ENCODE assay signal across 8 cellular contexts in genomic region chr1:153805929-153806750, GRCh38. TPM values are rescaled to one million over a fixed set of nuclear protein-coding genes. Genes with fewer than 3 reads are reported as not detected.
DNase-seq lines count a peak whose midpoint lies in the region; ATAC-seq, FAIRE-seq and TF ChIP-seq lines count a peak whose summit lies in the region.

No MANE protein-coding gene starts in this region.

- no peak for TF ChIP-seq EP300 in K562 (IDR thresholded peaks at IDR 0.05; ENCODE audit: low read length)
- no peak for TF ChIP-seq EP300 in sigmoid colon (IDR thresholded peaks at IDR 0.05)

- intact Hi-C loops in K562 (cut with micrococcal nuclease) (no loop called here), sigmoid colon (cut with DNase I) (no loop called here)

- BruUV-seq in K562 (replicated peaks; lab: Mats Ljungman, UMichigan), result no TSS peak

- no peaks in the 10 kb centered on the region for H3K79me2 ChIP-seq in K562 (ENCODE audit: control insufficient read depth, insufficient read depth, low read length)

- H3K4me3 ChIP-seq in K562, result no peak overlapping the region
- no peak overlapping the region for H3K4me3 ChIP-seq in sigmoid colon

- H2AFZ ChIP-seq in K562 (ENCODE audit: low read depth, low read length), result no peak overlapping the region

- H3K36me3 ChIP-seq in K562 (ENCODE audit: control insufficient read depth, insufficient read depth, low read length) (peaks cover 41% of the 10 kb centered on the region; the same call in 2 of the 3 replicates), sigmoid colon (peaks cover 11 to 47% (median 30%) of the 10 kb centered on the region in 4 donors)

- 81% methylated on average over 7 of the region's 9 CpGs for WGBS in K562 (ENCODE audit: insufficient coverage, low coverage, missing lambda C conversion rate)
- WGBS in sigmoid colon, 2 donors, result 85 to 88% methylated on average over 9 of the region's 9 CpGs

- no peak; the same call in 2 of the 3 replicates for ATAC-seq in K562

- H3K27ac ChIP-seq in K562 (ENCODE audit: extremely low read depth, low read depth, low read length), result peak overlapping the region; percentile 40; the same call in 2 of the 3 replicates
- H3K27ac ChIP-seq in sigmoid colon, result peak overlapping the region; percentile 22 to 40 (median 36)

- H3K4me1 ChIP-seq in K562 (replicated peaks in 1 of 2; ENCODE audit: control insufficient read depth in 2 of 2, insufficient read depth in 2 of 2, low read length in 2 of 2), result peaks cover 0 to 20% of the 10 kb centered on the region in 2 experiments; a peak in 3 of 5 replicates
- H3K4me1 ChIP-seq in sigmoid colon, result peaks cover 0 to 4% (median 0%) of the 10 kb centered on the region in 4 donors

- TF ChIP-seq CTCF in K562 (IDR thresholded peaks at IDR 0.05 in 2 of 3, conservative IDR thresholded peaks at IDR 0.05 in 1 of 3; ENCODE audit: insufficient read depth in 2 of 3, low read depth in 1 of 3, low read length in 3 of 3) (no peak), sigmoid colon (IDR thresholded peaks at IDR 0.05) (no peak), GM20000 (IDR thresholded peaks at IDR 0.05; ENCODE audit: extremely low read depth, missing control alignments) (no peak)

- POLR2A ChIA-PET in K562 (lab: Yijun Ruan, JAX), result interaction anchor here (0.7 to 4.8 kb wide), 6 partner anchors 10 to 243 kb away, joined by 3 to 23 read pairs (median 6); partner anchors contain the start of genes CREB3L4, RAB13 and RPS27

- TF ChIP-seq POLR2A in GM12892 (IDR thresholded peaks at IDR 0.05; ENCODE audit: low read depth, low read length) (no peak), K562 (conservative IDR thresholded peaks at IDR 0.05) (no peak), sigmoid colon (IDR thresholded peaks at IDR 0.05) (no peak)

- no peaks in the 10 kb centered on the region for H4K20me1 ChIP-seq in K562 (replicated peaks; ENCODE audit: control insufficient read depth, insufficient read depth, low read length)

- no peak for TF ChIP-seq RAD21 in K562 (CRISPR knock-in tag; conservative IDR thresholded peaks at IDR 0.05 in 1 of 2, IDR thresholded peaks at IDR 0.05 in 1 of 2)

- FAIRE-seq in GM12892 (lab: Jason Lieb, UNC), result peak; percentile 9
- FAIRE-seq in K562 (lab: Jason Lieb, UNC), result no peak

- CTCF ChIA-PET in K562 (lab: Yijun Ruan, JAX; ENCODE audit: low intra/inter-chr PET ratio), result no interaction called here

- no peaks in the 10 kb centered on the region for H3K9me1 ChIP-seq in K562 (ENCODE audit: control insufficient read depth, insufficient read depth, low read length)

- in situ Hi-C loops in K562 (cut with MboI), result no loop called here

- H3K27me3 ChIP-seq in K562 (ENCODE audit: control insufficient read depth in 2 of 2, insufficient read depth in 2 of 2, low read length in 2 of 2), result no peaks in the 10 kb centered on the region
- no peaks in the 10 kb centered on the region for H3K27me3 ChIP-seq in sigmoid colon

- DNase-seq in GM12892 (ENCODE audit: insufficient read length), result no peak
- DNase-seq in MV-4-11 (lab: John Stamatoyannopoulos, UW), result peak; percentile 57
- no peak for DNase-seq in K562 (ENCODE audit: extremely low read depth in 1 of 4, low spot score in 3 of 4)
- DNase-seq in sigmoid colon, result no peak
- no peak for DNase-seq in NCI-H2196 (lab: John Stamatoyannopoulos, UW; ENCODE audit: unreplicated experiment)
- no peak for DNase-seq in DMS53 (lab: John Stamatoyannopoulos, UW)
- DNase-seq in cerebellum (ENCODE audit: low spot score), result no peak
- no peak for DNase-seq in GM20000 (ENCODE audit: low spot score)

- H3K4me2 ChIP-seq in K562 (ENCODE audit: insufficient read depth, low read length), result no peak overlapping the region

- peak overlapping the region; percentile 1 to 77; a peak in 1 of 4 replicates for H3K9ac ChIP-seq in K562 (ENCODE audit: insufficient read depth in 1 of 2, low read depth in 2 of 2, low read length in 2 of 2)

- no peaks in the 10 kb centered on the region for H3K9me3 ChIP-seq in K562 (replicated peaks; ENCODE audit: control insufficient read depth, insufficient read depth, low read depth, low read length)
- no peaks in the 10 kb centered on the region for H3K9me3 ChIP-seq in sigmoid colon

TF ChIP-seq in K562, 482 proteins besides CTCF, POLR2A, EP300 and RAD21:
- TF ChIP-seq ATF3 (IDR thresholded peaks at IDR 0.05) (peak; percentile 55), ATF3 (CRISPR knock-in tag; conservative IDR thresholded peaks at IDR 0.05) (no peak), ZNF436 (CRISPR knock-in tag; IDR thresholded peaks at IDR 0.05) (no peak), CEBPG (CRISPR knock-in tag; IDR thresholded peaks at IDR 0.05) (peak; percentile 48; the same call in 1 of the 2 replicates), CEBPG (tag; conservative IDR thresholded peaks at IDR 0.05 in 1 of 2, IDR thresholded peaks at IDR 0.05 in 1 of 2) (peak in 1 of 2 experiments; percentile 75; a peak in 2 of 4 replicates), ZBTB7A (IDR thresholded peaks at IDR 0.05; ENCODE audit: borderline replicate concordance, control insufficient read depth, low read depth, low read length) (0 out of 2 replicates have a peak, but pooled peaks have one; percentile 3), ZNF589 (CRISPR knock-in tag; IDR thresholded peaks at IDR 0.05; ENCODE audit: low read depth) (peak; percentile 42; the same call in 1 of the 2 replicates), GATAD2A (IDR thresholded peaks at IDR 0.05) (no peak), ATF4 (CRISPR knock-in tag; IDR thresholded peaks at IDR 0.05) (peak; percentile 53; the same call in 1 of the 2 replicates), LARP7 (IDR thresholded peaks at IDR 0.05) (no peak)

RNA-seq across cellular contexts. Expression of gene SLC27A3, which starts 30.9 kb away (rescaled TPM):
- 7.4 TPM for polyA plus RNA-seq in GM12892 (2012; ENCODE audit: missing spikeins)
- 12.5 and 30.3 TPM in 2 replicates for total RNA-seq in K562 (2011; cell fraction: chromatin; rRNA removed; ENCODE audit: low replicate concordance)
- total RNA-seq in K562 (2011; cell fraction: nucleolus; rRNA removed), result 16.4 and 17.8 TPM in 2 replicates
- total RNA-seq in K562 (2011; cell fraction: nucleoplasm; rRNA removed), result 10.8 and 15.5 TPM in 2 replicates
- total RNA-seq in K562 (2014; rRNA removed), result 1.2 and 4.0 TPM in 2 replicates
- total RNA-seq in K562 (2014; rRNA removed; fragmentation: Illumina TruSeq; extraction: Trizol), result 1.6 and 2.6 TPM in 2 replicates
- 2.1 and 3.0 TPM in 2 replicates for total RNA-seq in K562 (2015; rRNA removed; fragmentation: Illumina TruSeq; extraction: Trizol)
- total RNA-seq in K562 (2021), result 2.8 and 3.6 TPM in 2 replicates
- 4.1 and 4.3 TPM in 2 replicates for polyA plus RNA-seq in K562 (2011; rRNA removed)
- 4.4 and 4.6 TPM in 2 replicates for polyA plus RNA-seq in K562 (2011; cell fraction: cytosol; rRNA removed)
- 27.9 and 39.9 TPM in 2 replicates for polyA plus RNA-seq in K562 (2011; cell fraction: nucleus; rRNA removed)
- 5.5 and 7.3 TPM in 2 replicates for polyA plus RNA-seq in K562 (2012)
- polyA plus RNA-seq in K562 (2014; fragmentation: Illumina TruSeq; extraction: Trizol), result 4.7 and 4.9 TPM in 2 replicates
- polyA plus RNA-seq in K562 (2014; fragmentation: Nextera tagmentation; extraction: Ambion mirVana), result under 1 TPM; 0.57 to 0.79 TPM
- polyA plus RNA-seq in K562 (2014; rRNA removed), result 4.3 and 5.2 TPM in 2 replicates
- 3.5 and 3.8 TPM in 2 replicates for polyA minus RNA-seq in K562 (2011; rRNA and poly(A)+ RNA removed)
- polyA minus RNA-seq in K562 (2011; cell fraction: cytosol; rRNA and poly(A)+ RNA removed), result 3.2 and 4.8 TPM in 2 replicates
- polyA minus RNA-seq in K562 (2011; cell fraction: nucleus; rRNA and poly(A)+ RNA removed), result 2.7 and 4.0 TPM in 2 replicates
- total RNA-seq in sigmoid colon, result 10 to 100 TPM; 19.7 to 45.7 (median 23.9) TPM
- polyA plus RNA-seq in sigmoid colon, result 10 to 100 TPM in 2 of 3 donors, 1 to 10 TPM in 1; 1.6 to 23.4 (median 15.0) TPM
- total RNA-seq in cerebellum, result 9.6 TPM
